ENCODE assay signal across 22 cellular contexts in the genomic region with DNA sequence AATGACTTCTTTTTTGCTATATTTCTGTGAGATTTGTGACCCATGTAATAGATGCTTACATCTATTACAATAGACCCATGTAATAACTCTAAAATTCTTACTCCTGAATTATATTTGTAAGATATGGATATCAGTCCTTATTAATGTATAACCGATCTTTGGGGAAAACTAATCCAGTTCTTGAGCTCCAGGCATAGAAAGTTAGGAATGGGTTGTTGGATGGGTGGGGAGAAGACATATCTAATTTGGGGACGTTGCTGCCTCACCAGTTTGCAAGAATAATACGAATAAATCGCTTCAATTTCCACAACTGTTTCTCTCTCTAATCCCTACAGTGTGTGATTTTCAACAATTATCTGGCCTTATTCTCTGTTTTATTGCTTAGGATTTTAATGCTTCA. TPM values are rescaled to one million over a fixed set of nuclear protein-coding genes. Genes with fewer than 3 reads are reported as not detected.
A peak's percentile ranks its signal among the peaks of the same experiment; 100 is the strongest.
DNase-seq lines count a peak whose midpoint lies in the region; ATAC-seq, FAIRE-seq and TF ChIP-seq lines count a peak whose summit lies in the region.
"Had no signal": no experiment of that assay in that cellular context is flagged by ENCODE, and none has a peak within 500 bp of the region (broad histone marks: within the 10 kb centered on the region; RNA-seq: fewer than 3 reads in every experiment).

No MANE protein-coding gene starts in this region.

- no peak for DNase-seq in right cardiac atrium
- no peak for DNase-seq in heart right ventricle
- peak; percentile 37 for DNase-seq in endothelial cell of umbilical vein (ENCODE audit: low read depth, low spot score)
- no peak for DNase-seq in sigmoid colon
- no peak for DNase-seq in stimulated activated CD4-positive, alpha-beta T cell treated with anti-CD3 and anti-CD28 coated beads, Interleukin-1b, Interleukin-23, amount 100 ng/mL, for 48 hours
- DNase-seq: AML-193; Caco-2; Calu3; CD4-positive, alpha-beta T cell; CD8-positive, alpha-beta T cell; DMS79 treated with DMSO at 0.1 percent for 48 hours; GF-D8 had no signal

- no peak overlapping the region for H3K4me2 ChIP-seq in endothelial cell of umbilical vein (ENCODE audit: insufficient read depth, low read length)
- H3K4me2 ChIP-seq: A549; BLaER1 treated with 17β-estradiol and CSF1 and Interleukin-3, amounts not matched to agents 10 nM and 100 nM had no signal

- no peak for TF ChIP-seq EP300 in sigmoid colon (IDR thresholded peaks at IDR 0.05)

- WGBS in right cardiac atrium, result 84% methylated on average over 4 of the region's 4 CpGs
- 90 to 91% methylated on average over 4 of the region's 4 CpGs for WGBS in heart right ventricle, 2 donors
- WGBS in sigmoid colon, 2 donors, result 90 to 92% methylated on average over 4 of the region's 4 CpGs

- no peak overlapping the region for H3K4me3 ChIP-seq in right cardiac atrium (ENCODE audit: low read length)
- H3K4me3 ChIP-seq in heart right ventricle, result no peak overlapping the region
- no peak overlapping the region for H3K4me3 ChIP-seq in endothelial cell of umbilical vein (replicated peaks in 1 of 3; ENCODE audit: insufficient read depth in 1 of 3, low read depth in 1 of 3, low read length in 3 of 3)
- no peak overlapping the region for H3K4me3 ChIP-seq in subcutaneous abdominal adipose tissue (ENCODE audit: low read depth in 1 of 5, low read length in 5 of 5)
- no peak overlapping the region for H3K4me3 ChIP-seq in sigmoid colon
- H3K4me3 ChIP-seq: A549; BLaER1 treated with 17β-estradiol and CSF1 and Interleukin-3, amounts not matched to agents 10 nM and 100 nM had no signal

- H4K20me1 ChIP-seq in endothelial cell of umbilical vein (replicated peaks; ENCODE audit: control insufficient read depth, extremely low read depth, insufficient read depth, low read length), result peaks cover 2% of the 10 kb centered on the region
- H4K20me1 ChIP-seq: BLaER1 treated with 17β-estradiol and CSF1 and Interleukin-3, amounts not matched to agents 10 nM and 100 nM had no signal

- H3K4me1 ChIP-seq in right cardiac atrium (ENCODE audit: control insufficient read depth, insufficient read depth, low read length), result peaks cover 14% of the 10 kb centered on the region
- H3K4me1 ChIP-seq in heart right ventricle, result peaks cover 6 to 81% (median 56%) of the 10 kb centered on the region in 9 donors
- H3K4me1 ChIP-seq in endothelial cell of umbilical vein (ENCODE audit: control insufficient read depth, extremely low read depth, insufficient read depth, low read length), result peaks cover 38% of the 10 kb centered on the region
- H3K4me1 ChIP-seq in subcutaneous abdominal adipose tissue (ENCODE audit: control insufficient read depth in 5 of 5, insufficient read depth in 5 of 5, low read length in 5 of 5), result peaks cover 3 to 38% (median 32%) of the 10 kb centered on the region in 5 donors
- peaks cover 0 to 32% (median 20%) of the 10 kb centered on the region in 4 donors for H3K4me1 ChIP-seq in sigmoid colon
- H3K4me1 ChIP-seq: A549, Caco-2 had no signal

- intact Hi-C loops in right cardiac atrium (cut with DNase I), result no loop called here
- intact Hi-C loops in heart right ventricle (cut with DNase I), result no loop called here
- intact Hi-C loops in endothelial cell of umbilical vein (cut with micrococcal nuclease), result loop anchor here (5.0 kb wide), 1 partner anchor 329 kb away; no protein-coding TSS in a partner anchor
- intact Hi-C loops in sigmoid colon (cut with DNase I), result no loop called here

- POLR2A ChIA-PET in endothelial cell of umbilical vein (lab: Charles Lee), result interaction anchor here (0.8 kb wide), 1 partner anchor 329 kb away, joined by 4 read pairs; no protein-coding TSS in a partner anchor

- H3K79me2 ChIP-seq in endothelial cell of umbilical vein (ENCODE audit: control insufficient read depth, insufficient read depth, low read length), result peaks cover 20% of the 10 kb centered on the region

- TF ChIP-seq CTCF in heart right ventricle (IDR thresholded peaks at IDR 0.05) (no peak), endothelial cell of umbilical vein (IDR thresholded peaks at IDR 0.05; ENCODE audit: extremely low read depth in 1 of 2, insufficient read depth in 1 of 2, low read depth in 1 of 2, low read length in 2 of 2) (no peak), sigmoid colon (IDR thresholded peaks at IDR 0.05) (no peak)

- H3K27ac ChIP-seq in right cardiac atrium (ENCODE audit: low read length) (peak overlapping the region; percentile 13), heart right ventricle (peak overlapping the region in 3 of 10 donors; percentile 12 to 50 (median 33)), endothelial cell of umbilical vein (ENCODE audit: insufficient read depth, low read depth, low read length) (no peak overlapping the region), subcutaneous abdominal adipose tissue (ENCODE audit: low read depth, low read length) (peak overlapping the region; percentile 25), sigmoid colon (no peak overlapping the region)
- H3K27ac ChIP-seq: 22Rv1; A549; BLaER1 treated with 17β-estradiol and CSF1 and Interleukin-3, amounts not matched to agents 10 nM and 100 nM; C4-2B had no signal

- dilution Hi-C loops in endothelial cell of umbilical vein (cut with MboI; ENCODE audit: extremely low pct_ligation_motif_present, low sequenced_read_pairs), result no loop called here

- peaks cover 0 to 40% (median 14%) of the 10 kb centered on the region in 9 donors for H3K36me3 ChIP-seq in heart right ventricle
- peaks cover 15 to 16% of the 10 kb centered on the region in 2 experiments for H3K36me3 ChIP-seq in endothelial cell of umbilical vein (ENCODE audit: control insufficient read depth in 2 of 2, extremely low read depth in 1 of 2, insufficient read depth in 2 of 2, low read length in 2 of 2)
- peaks cover 0 to 19% (median 13%) of the 10 kb centered on the region in 5 donors for H3K36me3 ChIP-seq in subcutaneous abdominal adipose tissue (ENCODE audit: control insufficient read depth in 5 of 5, insufficient read depth in 5 of 5, low read length in 5 of 5)
- H3K36me3 ChIP-seq in sigmoid colon, result peaks cover 0 to 36% (median 10%) of the 10 kb centered on the region in 4 donors
- H3K36me3 ChIP-seq: BLaER1 treated with 17β-estradiol and CSF1 and Interleukin-3, amounts not matched to agents 10 nM and 100 nM had no signal

- H3K27me3 ChIP-seq in right cardiac atrium (ENCODE audit: control insufficient read depth, insufficient read depth) (no peaks in the 10 kb centered on the region), heart right ventricle (no peaks in the 10 kb centered on the region), endothelial cell of umbilical vein (ENCODE audit: control insufficient read depth in 2 of 2, insufficient read depth in 2 of 2, low read length in 2 of 2) (no peaks in the 10 kb centered on the region), subcutaneous abdominal adipose tissue (ENCODE audit: control insufficient read depth in 5 of 5, insufficient read depth in 4 of 5, low read length in 5 of 5) (no peaks in the 10 kb centered on the region), sigmoid colon (no peaks in the 10 kb centered on the region)
- H3K27me3 ChIP-seq: BLaER1 treated with 17β-estradiol and CSF1 and Interleukin-3, amounts not matched to agents 10 nM and 100 nM had no signal

- no TSS peak for BruUV-seq in endothelial cell of umbilical vein (replicated peaks; lab: Mats Ljungman, UMichigan)

- H3K9ac ChIP-seq in endothelial cell of umbilical vein (replicated peaks; ENCODE audit: extremely low read depth, insufficient read depth, low read length), result no peak overlapping the region
- H3K9ac ChIP-seq in subcutaneous abdominal adipose tissue (ENCODE audit: low read length in 5 of 5), result no peak overlapping the region
- H3K9ac ChIP-seq: BLaER1 treated with 17β-estradiol and CSF1 and Interleukin-3, amounts not matched to agents 10 nM and 100 nM had no signal

- H3K9me3 ChIP-seq in right cardiac atrium (ENCODE audit: control insufficient read depth, low read length), result no peaks in the 10 kb centered on the region
- H3K9me3 ChIP-seq in heart right ventricle, result no peaks in the 10 kb centered on the region
- H3K9me3 ChIP-seq in endothelial cell of umbilical vein (replicated peaks; ENCODE audit: control insufficient read depth, insufficient read depth, low read length), result no peaks in the 10 kb centered on the region
- H3K9me3 ChIP-seq in subcutaneous abdominal adipose tissue (ENCODE audit: control insufficient read depth in 5 of 5, low read length in 5 of 5), result no peaks in the 10 kb centered on the region
- H3K9me3 ChIP-seq in sigmoid colon, result no peaks in the 10 kb centered on the region
- H3K9me3 ChIP-seq: A549, Caco-2 had no signal

- FAIRE-seq in endothelial cell of umbilical vein (lab: Jason Lieb, UNC), result no peak
- FAIRE-seq: A549, D721Med, G401.6, GM12891, GM19239 had no signal

- no peaks in the 10 kb centered on the region for H3K9me1 ChIP-seq in endothelial cell of umbilical vein (replicated peaks; ENCODE audit: control insufficient read depth, extremely low read depth, insufficient read depth, low read length)

- H2AFZ ChIP-seq in endothelial cell of umbilical vein (ENCODE audit: low read depth, low read length), result no peak overlapping the region

- ATAC-seq in right cardiac atrium (no peak), heart right ventricle (no peak)
- ATAC-seq: A549; CD8-positive, alpha-beta T cell had no signal

- TF ChIP-seq POLR2A in endothelial cell of umbilical vein (IDR thresholded peaks at IDR 0.05; ENCODE audit: low read depth, low read length), result no peak
- TF ChIP-seq POLR2A in sigmoid colon (IDR thresholded peaks at IDR 0.05), result no peak

- CTCF ChIA-PET in endothelial cell of umbilical vein (lab: Charles Lee), result interaction anchor here (1.2 kb wide), 1 partner anchor 329 kb away, joined by 6 read pairs; no protein-coding TSS in a partner anchor

TF ChIP-seq in endothelial cell of umbilical vein, 7 proteins besides CTCF, POLR2A, EP300 and RAD21 (continues in another document):
- no peak for TF ChIP-seq MAX (IDR thresholded peaks at IDR 0.05; ENCODE audit: insufficient read depth, insufficient read length)

RNA-seq across cellular contexts. Expression of gene CAVIN2, which starts 13.5 kb away (rescaled TPM):
- total RNA-seq in right cardiac atrium (100 to 1,000 TPM in 3 of 4 donors, 10 to 100 TPM in 1; 97.9 to 128 (median 119) TPM), heart right ventricle (100 to 1,000 TPM in 5 of 10 donors, 10 to 100 TPM in 5; 73.5 to 126 (median 101) TPM), endothelial cell of umbilical vein (171 and 202 TPM in 2 replicates), sigmoid colon (100 to 1,000 TPM; 138 to 201 (median 190) TPM)
- polyA plus RNA-seq in right cardiac atrium (76.0 TPM), heart right ventricle (10 to 100 TPM; 31.5 to 38.6 TPM), endothelial cell of umbilical vein (210 and 260 TPM in 2 replicates), sigmoid colon (10 to 100 TPM in 2 of 3 donors, 1 to 10 TPM in 1; 1.4 to 15.6 (median 14.4) TPM)
- polyA plus RNA-seq in endothelial cell of umbilical vein (2011; cell fraction: cytosol; rRNA removed), result 295 and 361 TPM in 2 replicates
- polyA plus RNA-seq in endothelial cell of umbilical vein (2011; cell fraction: nucleus; rRNA removed), result 236 and 302 TPM in 2 replicates
- polyA plus RNA-seq in endothelial cell of umbilical vein (2012), result 209 and 239 TPM in 2 replicates
- 336 and 384 TPM in 2 replicates for polyA minus RNA-seq in endothelial cell of umbilical vein
- not detected for polyA minus RNA-seq in endothelial cell of umbilical vein (2011; cell fraction: cytosol; rRNA and poly(A)+ RNA removed)
- polyA minus RNA-seq in endothelial cell of umbilical vein (2011; cell fraction: nucleus; rRNA and poly(A)+ RNA removed), result 217 and 316 TPM in 2 replicates
- total RNA-seq: B cell; Caco-2; Calu3; CD8-positive, alpha-beta T cell had no signal

Comparison
In these comparisons a context has a peak if more than half of its experiments do, and no peak if none do; other contexts are left out.
1. H3K27ac ChIP-seq: peak in right cardiac atrium (single experiment) and subcutaneous abdominal adipose tissue (single experiment); none in endothelial cell of umbilical vein (single experiment) and sigmoid colon (0 of 4).